Comparison of ENCODE assay signal across 9 cellular contexts in the genomic region with DNA sequence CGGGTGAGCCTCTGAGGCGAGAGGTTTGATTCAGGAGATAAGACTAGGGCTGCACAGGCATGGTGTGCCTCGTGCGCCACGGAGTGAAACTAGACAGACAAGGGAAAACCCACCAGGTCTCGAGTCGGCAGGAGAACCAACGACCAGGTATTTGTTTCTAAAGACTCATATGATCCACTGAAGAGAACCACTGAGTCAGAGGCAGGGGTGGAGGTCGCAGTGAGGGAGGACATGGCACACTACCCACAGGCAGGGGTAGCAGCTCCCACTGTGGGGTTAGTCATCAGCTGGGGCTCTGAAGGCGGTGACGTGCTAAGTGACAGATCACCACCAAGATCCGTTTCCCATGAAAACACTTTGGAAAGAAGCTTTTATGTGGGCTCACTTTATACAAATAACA. TPM values are rescaled to one million over a fixed set of nuclear protein-coding genes. Genes with fewer than 3 reads are reported as not detected.
DNase-seq lines count a peak whose midpoint lies in the region; ATAC-seq, FAIRE-seq and TF ChIP-seq lines count a peak whose summit lies in the region.
"Had no signal": no experiment of that assay in that cellular context is flagged by ENCODE, and none has a peak within 500 bp of the region (broad histone marks: within the 10 kb centered on the region; RNA-seq: fewer than 3 reads in every experiment).

No MANE protein-coding gene starts in this region.

- peak overlapping the region; percentile 20 for H3K4me3 ChIP-seq in AG04450 (ENCODE audit: low read depth, low read length)
- no peak overlapping the region for H3K4me3 ChIP-seq in trophoblast cell (ENCODE audit: low read depth, low read length)
- H3K4me3 ChIP-seq in pancreas, result no peak overlapping the region

- H2BK5ac ChIP-seq in trophoblast cell (ENCODE audit: low read depth, low read length, poor library complexity), result no peak overlapping the region

- H3K9ac ChIP-seq in trophoblast cell (ENCODE audit: low read length), result peak overlapping the region; percentile 3

- no peaks in the 10 kb centered on the region for H3K9me3 ChIP-seq in AG04450 (ENCODE audit: control insufficient read depth, insufficient read depth, low read length)
- H3K9me3 ChIP-seq in trophoblast cell (ENCODE audit: insufficient read depth, low read depth, low read length), result no peaks in the 10 kb centered on the region
- H3K9me3 ChIP-seq in pancreas, result no peaks in the 10 kb centered on the region

- H3K4me1 ChIP-seq in trophoblast cell (ENCODE audit: control insufficient read depth in 1 of 2, insufficient read depth in 2 of 2, low read length in 2 of 2), result peaks cover 5 to 9% of the 10 kb centered on the region in 2 experiments
- H3K4me1 ChIP-seq in pancreas, result peaks cover 7 to 34% (median 25%) of the 10 kb centered on the region in 3 donors

- H2BK12ac ChIP-seq in trophoblast cell (ENCODE audit: low read length), result no peak overlapping the region

- DNase-seq in AG04450 (ENCODE audit: low read depth, low spot score) (no peak), trophoblast cell (peak in 1 of 2 donors; percentile 32), sciatic nerve (ENCODE audit: low spot score) (no peak), pancreas (no peak)
- DNase-seq in activated naive CD8-positive, alpha-beta T cell treated with anti-CD3 and anti-CD28 coated beads, Interleukin-2, amount 50 U/mL, for 16 hours (ENCODE audit: low read depth, low spot score), result peak; percentile 80

- H3K9me3 Mint-ChIP-seq in T-helper 1 cell treated with Interleukin-12 subunit alpha and Interleukin-12 subunit beta and Interleukin-4 antibody, amounts not matched to agents 30 μg/mL and 1 μg/mL, for 36 hours, result no peaks in the 10 kb centered on the region

- H3K27ac ChIP-seq in AG04450 (ENCODE audit: low read depth, low read length) (peak overlapping the region; percentile 85), trophoblast cell (ENCODE audit: low read depth, low read length) (no peak overlapping the region), pancreas (no peak overlapping the region)
- H3K27ac ChIP-seq: C4-2B had no signal

- H4K12ac ChIP-seq in trophoblast cell (ENCODE audit: low read depth, low read length), result no peak overlapping the region

- peaks cover 73% of the 10 kb centered on the region for H3K4me1 Mint-ChIP-seq in T-helper 1 cell treated with Interleukin-12 subunit alpha and Interleukin-12 subunit beta and Interleukin-4 antibody, amounts not matched to agents 30 μg/mL and 1 μg/mL, for 36 hours (ENCODE audit: low read depth)

- no peaks in the 10 kb centered on the region for H3K36me3 ChIP-seq in trophoblast cell (ENCODE audit: control insufficient read depth in 1 of 2, insufficient read depth in 2 of 2, low read length in 2 of 2)
- H3K36me3 ChIP-seq in pancreas, result no peaks in the 10 kb centered on the region

- H3K23ac ChIP-seq in trophoblast cell (ENCODE audit: low read length), result no peak overlapping the region

- no CpG with 5 or more reads among the region's 12 CpGs for WGBS in trophoblast cell (ENCODE audit: extremely low coverage, insufficient coverage, insufficient read length)
- WGBS in pancreas, 2 donors, result 93 to 95% methylated on average over 12 of the region's 12 CpGs

- peak overlapping the region; percentile 88 for H3K27ac Mint-ChIP-seq in T-helper 1 cell treated with Interleukin-12 subunit alpha and Interleukin-12 subunit beta and Interleukin-4 antibody, amounts not matched to agents 30 μg/mL and 1 μg/mL, for 36 hours

- intact Hi-C loops in sciatic nerve (cut with DNase I), result no loop called here
- intact Hi-C loops in pancreas (cut with DNase I), result no loop called here

- no peak overlapping the region for H2BK120ac ChIP-seq in trophoblast cell (ENCODE audit: insufficient read depth, low read length, poor library complexity)

- peak overlapping the region; percentile 83 for H3K4me3 Mint-ChIP-seq in T-helper 1 cell treated with Interleukin-12 subunit alpha and Interleukin-12 subunit beta and Interleukin-4 antibody, amounts not matched to agents 30 μg/mL and 1 μg/mL, for 36 hours

- H3K27me3 Mint-ChIP-seq in T-helper 1 cell treated with Interleukin-12 subunit alpha and Interleukin-12 subunit beta and Interleukin-4 antibody, amounts not matched to agents 30 μg/mL and 1 μg/mL, for 36 hours (ENCODE audit: low read depth), result no peaks in the 10 kb centered on the region

- H3K79me2 ChIP-seq in trophoblast cell (ENCODE audit: control insufficient read depth, insufficient read depth, low read length, poor library complexity), result peaks cover 3% of the 10 kb centered on the region

- no peaks in the 10 kb centered on the region for H3K79me1 ChIP-seq in trophoblast cell (ENCODE audit: low read length)

- H3K4ac ChIP-seq in trophoblast cell (ENCODE audit: low read depth, low read length), result peak overlapping the region; percentile 67

- no peak overlapping the region for H4K8ac ChIP-seq in trophoblast cell (ENCODE audit: low read depth, low read length)

- ATAC-seq in sciatic nerve, result no peak
- no peak for ATAC-seq in esophagus mucosa
- no peak for ATAC-seq in pancreas
- no peak for ATAC-seq in GM18870 (IDR thresholded peaks at IDR 0.05; ENCODE audit: unreplicated experiment)

- H3K4me2 ChIP-seq in trophoblast cell (ENCODE audit: low read length), result no peak overlapping the region

- H4K91ac ChIP-seq in trophoblast cell (ENCODE audit: low read depth, low read length), result no peak overlapping the region

- no peak overlapping the region for H2AFZ ChIP-seq in trophoblast cell (ENCODE audit: insufficient read depth, low read length, poor library complexity)

- POLR2A ChIA-PET in AG04450 (lab: Yijun Ruan, JAX), result interaction anchor here (0.9 to 1.0 kb wide), 2 partner anchors 61 to 89 kb away, joined by 3 read pairs; no protein-coding TSS in a partner anchor

- no peak overlapping the region for H3K18ac ChIP-seq in trophoblast cell (ENCODE audit: low read length)

- no peak overlapping the region for H3K14ac ChIP-seq in trophoblast cell (ENCODE audit: low read length)

- no peak for FAIRE-seq in pancreas (lab: Jason Lieb, UNC)

- CTCF ChIA-PET in AG04450 (lab: Charles Lee), result no interaction called here

- no peak for TF ChIP-seq CTCF in AG04450 (IDR thresholded peaks at IDR 0.05; ENCODE audit: low read depth, low read length)
- TF ChIP-seq CTCF in pancreas (IDR thresholded peaks at IDR 0.05), result no peak

- H3K27me3 ChIP-seq in AG04450 (ENCODE audit: control insufficient read depth, insufficient read depth, low read length), result no peaks in the 10 kb centered on the region
- no peaks in the 10 kb centered on the region for H3K27me3 ChIP-seq in trophoblast cell (ENCODE audit: insufficient read depth, low read length)
- no peaks in the 10 kb centered on the region for H3K27me3 ChIP-seq in pancreas

- H2AK5ac ChIP-seq in trophoblast cell (ENCODE audit: low read length), result no peak overlapping the region

- peaks cover 13% of the 10 kb centered on the region for H3K36me3 Mint-ChIP-seq in T-helper 1 cell treated with Interleukin-12 subunit alpha and Interleukin-12 subunit beta and Interleukin-4 antibody, amounts not matched to agents 30 μg/mL and 1 μg/mL, for 36 hours (ENCODE audit: low read depth)

RNA-seq across cellular contexts. Expression of gene CHSY1, which starts 45.7 kb away (rescaled TPM):
- 44.6 and 49.2 TPM in 2 replicates for polyA plus RNA-seq in AG04450 (2011; rRNA removed)
- 40.1 and 49.5 TPM in 2 replicates for polyA minus RNA-seq in AG04450 (2011; rRNA and poly(A)+ RNA removed)
- polyA plus RNA-seq in trophoblast cell (2013), result 25.5 and 25.8 TPM in 2 replicates
- 53.2 TPM for total RNA-seq in sciatic nerve
- 10.0 TPM for total RNA-seq in esophagus mucosa
- 10 to 100 TPM in 1 of 6 donors, 1 to 10 TPM in 5; 4.6 to 11.2 (median 6.6) TPM for total RNA-seq in pancreas
- 1 to 10 TPM; 3.4 to 4.9 TPM for polyA plus RNA-seq in pancreas
